31 cellular contexts compared by ENCODE assay signal in genomic region chr5:84859056-84859455, GRCh38.
"Had no signal": no experiment of that assay in that cellular context is flagged by ENCODE, and none has a peak within 500 bp of the region (broad histone marks: within the 10 kb centered on the region; RNA-seq: fewer than 3 reads in every experiment).

No MANE protein-coding gene starts in this region.

- H3K27ac Mint-ChIP-seq: activated CD4-positive, alpha-beta memory T cell treated with anti-CD3 and anti-CD28 coated beads, Interleukin-2, amount 10 ng/mL, durations not matched to agents 7 days and 5 days; activated CD4-positive, alpha-beta T cell treated with anti-CD3 and anti-CD28 coated beads, Interleukin-2, amount 10 ng/mL, durations not matched to agents 7 days and 5 days; activated naive CD4-positive, alpha-beta T cell treated with anti-CD3 and anti-CD28 coated beads, Interleukin-2, amount 10 ng/mL, durations not matched to agents 7 days and 5 days; activated naive CD4-positive, alpha-beta T cell treated with anti-CD3 and anti-CD28 coated beads, Interleukin-2, amount 50 U/mL, for 72 hours; activated naive CD8-positive, alpha-beta T cell treated with anti-CD3 and anti-CD28 coated beads, Interleukin-2, amount 10 ng/mL, durations not matched to agents 7 days and 5 days; activated T-cell treated with anti-CD3 and anti-CD28 coated beads, Interleukin-2, amount 50 U/mL, for 24 hours; activated T-cell treated with anti-CD3 and anti-CD28 coated beads, Interleukin-2, amount 50 U/mL, for 72 hours; effector memory CD8-positive, alpha-beta T cell; WTC11 had no signal

- FAIRE-seq: TTC549 had no signal

- H3K36me3 Mint-ChIP-seq: activated naive CD4-positive, alpha-beta T cell treated with anti-CD3 and anti-CD28 coated beads, Interleukin-2, amount 10 ng/mL, durations not matched to agents 7 days and 5 days; activated naive CD8-positive, alpha-beta T cell treated with anti-CD3 and anti-CD28 coated beads, Interleukin-2, amount 10 ng/mL, durations not matched to agents 7 days and 5 days had no signal

- H3K27ac ChIP-seq: body of pancreas, epithelial cell of prostate, esophagus squamous epithelium, gastroesophageal sphincter, heart right ventricle, VCaP had no signal

- H3K4me3 ChIP-seq: body of pancreas, esophagus squamous epithelium, gastroesophageal sphincter, heart right ventricle had no signal

- H3K36me3 ChIP-seq: esophagus squamous epithelium, gastroesophageal sphincter, heart right ventricle had no signal

- H3K4me1 ChIP-seq: body of pancreas, esophagus squamous epithelium, gastroesophageal sphincter, heart right ventricle had no signal

- DNase-seq: activated CD4-positive, alpha-beta memory T cell treated with anti-CD3 and anti-CD28 coated beads, Interleukin-2, amount 10 ng/mL, durations not matched to agents 7 days and 5 days; activated CD4-positive, alpha-beta T cell treated with anti-CD3 and anti-CD28 coated beads for 1 hour; activated CD4-positive, alpha-beta T cell treated with anti-CD3 and anti-CD28 coated beads for 4 hours; activated CD4-positive, alpha-beta T cell treated with anti-CD3 and anti-CD28 coated beads, Interleukin-2, amount 10 ng/mL, durations not matched to agents 7 days and 5 days; activated CD4-positive, alpha-beta T cell treated with anti-CD3 and anti-CD28 coated beads, Interleukin-2, amount 50 U/mL, for 4 hours; activated CD8-positive, alpha-beta memory T cell treated with anti-CD3 and anti-CD28 coated beads, Interleukin-2, amount 50 U/mL, for 48 hours; activated gamma-delta T cell; activated naive CD4-positive, alpha-beta T cell; activated naive CD4-positive, alpha-beta T cell treated with anti-CD3 and anti-CD28 coated beads, Interleukin-2, amount 10 ng/mL, durations not matched to agents 7 days and 5 days; activated naive CD8-positive, alpha-beta T cell treated with anti-CD3 and anti-CD28 coated beads, Interleukin-2, amount 10 ng/mL, durations not matched to agents 7 days and 5 days; activated T-cell treated with anti-CD3 and anti-CD28 coated beads for 4 hours; activated T-cell treated with anti-CD3 and anti-CD28 coated beads, Interleukin-2, amount 50 U/mL, for 24 hours; activated T-cell treated with anti-CD3 and anti-CD28 coated beads, Interleukin-2, amount 50 U/mL, for 72 hours; amniotic stem cell; anterior cingulate cortex; body of pancreas; caudate nucleus; cortex of kidney; dermis blood vessel endothelial cell; effector CD4-positive, alpha-beta T cell; effector memory CD8-positive, alpha-beta T cell; esophagus squamous epithelium; foreskin melanocyte; heart right ventricle; T-helper 2 cell had no signal

- H3K27me3 ChIP-seq: body of pancreas, esophagus squamous epithelium, gastroesophageal sphincter, heart right ventricle had no signal

- H3K9me3 ChIP-seq: body of pancreas, esophagus squamous epithelium had no signal

- H3K4me3 Mint-ChIP-seq: activated CD4-positive, alpha-beta memory T cell treated with anti-CD3 and anti-CD28 coated beads, Interleukin-2, amount 10 ng/mL, durations not matched to agents 7 days and 5 days; activated CD4-positive, alpha-beta T cell treated with anti-CD3 and anti-CD28 coated beads, Interleukin-2, amount 10 ng/mL, durations not matched to agents 7 days and 5 days; activated naive CD4-positive, alpha-beta T cell treated with anti-CD3 and anti-CD28 coated beads, Interleukin-2, amount 10 ng/mL, durations not matched to agents 7 days and 5 days; activated naive CD8-positive, alpha-beta T cell treated with anti-CD3 and anti-CD28 coated beads, Interleukin-2, amount 10 ng/mL, durations not matched to agents 7 days and 5 days; activated T-cell treated with anti-CD3 and anti-CD28 coated beads, Interleukin-2, amount 50 U/mL, for 24 hours; activated T-cell treated with anti-CD3 and anti-CD28 coated beads, Interleukin-2, amount 50 U/mL, for 72 hours; effector memory CD8-positive, alpha-beta T cell; WTC11 had no signal

- ATAC-seq: activated naive CD4-positive, alpha-beta T cell treated with anti-CD3 and anti-CD28 coated beads, Interleukin-2, amount 50 U/mL, for 72 hours; activated T-cell treated with anti-CD3 and anti-CD28 coated beads, Interleukin-2, amount 50 U/mL, for 72 hours; body of pancreas; effector memory CD8-positive, alpha-beta T cell; gastroesophageal sphincter; heart right ventricle; WTC11 had no signal

- H3K27me3 Mint-ChIP-seq: activated CD4-positive, alpha-beta memory T cell treated with anti-CD3 and anti-CD28 coated beads, Interleukin-2, amount 10 ng/mL, durations not matched to agents 7 days and 5 days; activated CD4-positive, alpha-beta T cell treated with anti-CD3 and anti-CD28 coated beads, Interleukin-2, amount 10 ng/mL, durations not matched to agents 7 days and 5 days; activated naive CD4-positive, alpha-beta T cell treated with anti-CD3 and anti-CD28 coated beads, Interleukin-2, amount 10 ng/mL, durations not matched to agents 7 days and 5 days; activated naive CD8-positive, alpha-beta T cell treated with anti-CD3 and anti-CD28 coated beads, Interleukin-2, amount 10 ng/mL, durations not matched to agents 7 days and 5 days; activated T-cell treated with anti-CD3 and anti-CD28 coated beads, Interleukin-2, amount 50 U/mL, for 24 hours; effector memory CD8-positive, alpha-beta T cell had no signal

- H3K4me1 Mint-ChIP-seq: activated CD4-positive, alpha-beta memory T cell treated with anti-CD3 and anti-CD28 coated beads, Interleukin-2, amount 10 ng/mL, durations not matched to agents 7 days and 5 days; activated CD4-positive, alpha-beta T cell treated with anti-CD3 and anti-CD28 coated beads, Interleukin-2, amount 10 ng/mL, durations not matched to agents 7 days and 5 days; activated naive CD4-positive, alpha-beta T cell treated with anti-CD3 and anti-CD28 coated beads, Interleukin-2, amount 10 ng/mL, durations not matched to agents 7 days and 5 days; activated naive CD8-positive, alpha-beta T cell treated with anti-CD3 and anti-CD28 coated beads, Interleukin-2, amount 10 ng/mL, durations not matched to agents 7 days and 5 days had no signal
